Comparison of ENCODE assay signal across 1 cellular context in the genomic region with DNA sequence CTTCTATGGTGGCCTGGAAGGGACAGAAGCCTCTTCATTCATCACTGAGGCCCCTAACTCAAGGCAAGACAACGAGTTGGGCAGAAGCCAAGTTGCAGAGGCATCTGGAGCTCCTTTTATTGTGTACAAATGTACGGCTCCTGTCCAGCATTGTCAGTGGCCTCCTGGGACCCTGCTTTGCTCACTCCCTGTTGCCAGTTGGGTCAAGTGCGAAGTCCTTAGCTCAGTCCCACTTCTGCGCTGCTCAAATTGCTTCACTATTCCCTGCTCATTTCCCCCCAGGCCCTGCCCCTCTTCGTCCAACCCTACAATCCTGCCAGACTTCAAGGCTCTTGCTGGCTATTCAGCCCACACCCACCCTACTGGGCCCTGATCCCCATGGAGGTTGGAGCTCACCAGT.
TF ChIP-seq lines count a peak whose summit lies in the region.

No MANE protein-coding gene starts in this region.

TF ChIP-seq in K562, 482 proteins besides CTCF, POLR2A, EP300 and RAD21:
- TF ChIP-seq, protein P1, sequence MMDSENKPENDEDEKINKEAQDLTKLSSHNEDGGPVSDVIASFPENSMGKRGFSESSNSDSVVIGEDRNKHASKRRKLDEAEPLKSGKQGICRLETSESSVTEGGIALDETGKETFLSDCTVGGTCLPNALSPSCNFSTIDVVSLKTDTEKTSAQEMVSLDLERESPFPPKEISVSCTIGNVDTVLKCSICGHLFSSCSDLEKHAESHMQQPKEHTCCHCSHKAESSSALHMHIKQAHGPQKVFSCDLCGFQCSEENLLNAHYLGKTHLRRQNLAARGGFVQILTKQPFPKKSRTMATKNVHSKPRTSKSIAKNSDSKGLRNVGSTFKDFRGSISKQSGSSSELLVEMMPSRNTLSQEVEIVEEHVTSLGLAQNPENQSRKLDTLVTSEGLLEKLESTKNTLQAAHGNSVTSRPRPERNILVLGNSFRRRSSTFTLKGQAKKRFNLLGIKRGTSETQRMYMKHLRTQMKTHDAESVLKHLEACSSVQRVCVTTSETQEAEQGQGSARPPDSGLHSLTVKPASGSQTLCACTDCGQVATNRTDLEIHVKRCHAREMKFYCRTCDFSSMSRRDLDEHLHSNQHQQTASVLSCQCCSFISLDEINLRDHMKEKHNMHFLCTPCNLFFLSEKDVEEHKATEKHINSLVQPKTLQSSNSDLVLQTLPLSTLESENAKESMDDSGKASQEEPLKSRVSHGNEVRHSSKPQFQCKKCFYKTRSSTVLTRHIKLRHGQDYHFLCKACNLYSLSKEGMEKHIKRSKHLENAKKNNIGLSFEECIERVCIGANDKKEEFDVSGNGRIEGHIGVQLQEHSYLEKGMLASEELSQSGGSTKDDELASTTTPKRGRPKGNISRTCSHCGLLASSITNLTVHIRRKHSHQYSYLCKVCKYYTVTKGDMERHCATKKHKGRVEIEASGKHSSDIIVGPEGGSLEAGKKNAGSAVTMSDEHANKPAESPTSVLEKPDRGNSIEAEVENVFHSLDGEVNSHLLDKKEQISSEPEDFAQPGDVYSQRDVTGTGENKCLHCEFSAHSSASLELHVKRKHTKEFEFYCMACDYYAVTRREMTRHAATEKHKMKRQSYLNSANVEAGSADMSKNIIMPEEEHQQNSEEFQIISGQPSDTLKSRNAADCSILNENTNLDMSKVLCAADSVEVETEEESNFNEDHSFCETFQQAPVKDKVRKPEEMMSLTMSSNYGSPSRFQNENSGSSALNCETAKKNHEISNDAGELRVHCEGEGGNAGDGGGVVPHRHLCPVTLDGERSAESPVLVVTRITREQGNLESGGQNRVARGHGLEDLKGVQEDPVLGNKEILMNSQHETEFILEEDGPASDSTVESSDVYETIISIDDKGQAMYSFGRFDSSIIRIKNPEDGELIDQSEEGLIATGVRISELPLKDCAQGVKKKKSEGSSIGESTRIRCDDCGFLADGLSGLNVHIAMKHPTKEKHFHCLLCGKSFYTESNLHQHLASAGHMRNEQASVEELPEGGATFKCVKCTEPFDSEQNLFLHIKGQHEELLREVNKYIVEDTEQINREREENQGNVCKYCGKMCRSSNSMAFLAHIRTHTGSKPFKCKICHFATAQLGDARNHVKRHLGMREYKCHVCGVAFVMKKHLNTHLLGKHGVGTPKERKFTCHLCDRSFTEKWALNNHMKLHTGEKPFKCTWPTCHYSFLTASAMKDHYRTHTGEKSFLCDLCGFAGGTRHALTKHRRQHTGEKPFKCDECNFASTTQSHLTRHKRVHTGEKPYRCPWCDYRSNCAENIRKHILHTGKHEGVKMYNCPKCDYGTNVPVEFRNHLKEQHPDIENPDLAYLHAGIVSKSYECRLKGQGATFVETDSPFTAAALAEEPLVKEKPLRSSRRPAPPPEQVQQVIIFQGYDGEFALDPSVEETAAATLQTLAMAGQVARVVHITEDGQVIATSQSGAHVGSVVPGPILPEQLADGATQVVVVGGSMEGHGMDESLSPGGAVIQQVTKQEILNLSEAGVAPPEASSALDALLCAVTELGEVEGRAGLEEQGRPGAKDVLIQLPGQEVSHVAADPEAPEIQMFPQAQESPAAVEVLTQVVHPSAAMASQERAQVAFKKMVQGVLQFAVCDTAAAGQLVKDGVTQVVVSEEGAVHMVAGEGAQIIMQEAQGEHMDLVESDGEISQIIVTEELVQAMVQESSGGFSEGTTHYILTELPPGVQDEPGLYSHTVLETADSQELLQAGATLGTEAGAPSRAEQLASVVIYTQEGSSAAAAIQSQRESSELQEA (IDR thresholded peaks at IDR 0.05; ENCODE audit: low read depth): 0 out of 2 replicates have a peak, but pooled peaks have one; percentile 33
- no peak for TF ChIP-seq NCOA1 (IDR thresholded peaks at IDR 0.05; ENCODE audit: low read depth)
